In the genomic region with DNA sequence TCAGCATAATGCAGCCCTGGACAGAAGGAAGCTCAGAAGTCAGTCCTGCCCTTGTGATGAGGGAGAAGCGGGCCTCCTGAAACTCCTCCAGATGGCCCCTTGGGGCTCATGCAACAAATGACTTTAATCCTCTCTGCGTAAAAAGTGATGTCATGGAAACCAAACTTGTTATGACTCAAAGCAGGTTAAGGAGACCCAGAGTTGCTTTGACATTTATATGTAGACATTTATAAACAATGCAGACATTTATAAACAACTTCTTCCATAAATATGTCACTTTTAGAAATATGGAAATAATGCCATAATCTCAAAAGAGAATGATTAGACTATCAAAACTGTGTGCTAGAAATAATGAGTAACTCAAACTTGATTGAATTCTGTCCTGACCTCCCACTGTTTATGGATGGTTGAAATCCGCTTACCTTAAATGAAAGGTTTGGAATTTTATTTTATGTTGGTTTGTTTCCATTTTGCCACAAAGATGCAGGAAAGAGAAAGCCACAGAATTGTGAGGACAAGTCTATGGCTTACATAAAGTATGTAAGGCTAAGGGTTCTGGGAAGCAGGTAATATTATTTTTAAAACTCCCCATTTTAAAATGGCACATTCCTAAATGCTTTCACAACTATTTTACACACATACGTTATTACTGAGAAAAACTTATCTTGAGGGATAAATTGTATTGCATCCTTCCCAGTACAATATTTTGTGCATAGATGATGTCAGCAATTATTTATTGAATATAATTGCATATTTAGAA, we compare ENCODE assay signal across 15 cellular contexts.
DNase-seq lines count a peak whose midpoint lies in the region; ATAC-seq and TF ChIP-seq lines count a peak whose summit lies in the region.
"Had no signal": no experiment of that assay in that cellular context is flagged by ENCODE, and none has a peak within 500 bp of the region (broad histone marks: within the 10 kb centered on the region; RNA-seq: fewer than 3 reads in every experiment).

No MANE protein-coding gene starts in this region.

- H2AFZ ChIP-seq in smooth muscle cell (ENCODE audit: low read depth) = no peak overlapping the region

- 25% methylated on average over 4 of the region's 4 CpGs for WGBS in smooth muscle cell (ENCODE audit: low lambda C conversion rate)
- WGBS in stomach, 5 donors = 38 to 67% (median 59%) methylated on average over 4 of the region's 4 CpGs

- DNase-seq in NCI-H524 treated with DMSO at 0.1 percent for 48 hours (lab: John Stamatoyannopoulos, UW) (peak; percentile 50), fibroblast of peridontal ligament (ENCODE audit: extremely low read depth) (peak; percentile 61), smooth muscle cell (lab: John Stamatoyannopoulos, UW; ENCODE audit: unreplicated experiment) (no peak), stomach (no peak), brain microvascular endothelial cell (no peak)
- DNase-seq in stimulated activated naive CD8-positive, alpha-beta T cell treated with anti-CD3 and anti-CD28 coated beads, Interleukin-15, amount 100 ng/mL, for 72 hours = no peak
- DNase-seq: activated CD4-positive, alpha-beta T cell treated with anti-CD3 and anti-CD28 coated beads, Interleukin-2, amount 50 U/mL, for 48 hours; activated gamma-delta T cell; central memory CD4-positive, alpha-beta T cell; erythroblast; NCI-H2029 treated with DMSO at 0.1 percent for 48 hours had no signal

- intact Hi-C loops in stomach (cut with DNase I; ENCODE audit: low total_unique reads) = no loop called here

- in situ Hi-C loops in brain microvascular endothelial cell (cut with HindIII; ENCODE audit: low pct_ligation_motif_present, low sequenced_read_pairs) = no loop called here

- no peaks in the 10 kb centered on the region for H3K79me2 ChIP-seq in smooth muscle cell (ENCODE audit: low read depth)

- H3F3A ChIP-seq in smooth muscle cell (ENCODE audit: low read depth) = peaks cover 4% of the 10 kb centered on the region

- H3K4me3 ChIP-seq in smooth muscle cell (no peak overlapping the region), stomach (no peak overlapping the region), brain microvascular endothelial cell (ENCODE audit: low read depth, low read length) (no peak overlapping the region)
- H3K4me3 ChIP-seq: K562 had no signal

- H3K4me2 ChIP-seq in smooth muscle cell = peak overlapping the region; percentile 40

- H3K36me3 ChIP-seq in smooth muscle cell (ENCODE audit: low read depth) (no peaks in the 10 kb centered on the region), stomach (no peaks in the 10 kb centered on the region), brain microvascular endothelial cell (replicated peaks) (no peaks in the 10 kb centered on the region)

- H3K9me3 Mint-ChIP-seq in stimulated activated naive CD8-positive, alpha-beta T cell treated with anti-CD3 and anti-CD28 coated beads, Interleukin-15, amount 100 ng/mL, for 72 hours = no peaks in the 10 kb centered on the region
- H3K9me3 Mint-ChIP-seq: stimulated activated naive CD8-positive, alpha-beta T cell treated with anti-CD3 and anti-CD28 coated beads, Interleukin-15, Interleukin-2, amounts not matched to agents 100 ng/mL and 50 ng/mL, for 24 hours had no signal

- peak; percentile 67 for ATAC-seq in HG02885 (IDR thresholded peaks at IDR 0.05; ENCODE audit: poor library complexity, unreplicated experiment)
- no peak for ATAC-seq in stimulated activated naive CD8-positive, alpha-beta T cell treated with anti-CD3 and anti-CD28 coated beads, Interleukin-15, amount 100 ng/mL, for 72 hours
- ATAC-seq: K562 had no signal

- H4K20me1 ChIP-seq in smooth muscle cell (ENCODE audit: low read depth) = no peaks in the 10 kb centered on the region

- peak overlapping the region; percentile 73 for H3K9ac ChIP-seq in smooth muscle cell (ENCODE audit: low read depth)

- no peak for TF ChIP-seq POLR2A in stomach (IDR thresholded peaks at IDR 0.05)

- no peak overlapping the region for H3K27ac Mint-ChIP-seq in stimulated activated naive CD8-positive, alpha-beta T cell treated with anti-CD3 and anti-CD28 coated beads, Interleukin-15, amount 100 ng/mL, for 72 hours
- H3K27ac Mint-ChIP-seq: stimulated activated naive CD8-positive, alpha-beta T cell treated with anti-CD3 and anti-CD28 coated beads, Interleukin-15, Interleukin-2, amounts not matched to agents 100 ng/mL and 50 ng/mL, for 24 hours had no signal

- peaks cover 7% of the 10 kb centered on the region for H3K4me1 ChIP-seq in smooth muscle cell (ENCODE audit: low read depth)
- peaks cover 0 to 6% (median 2%) of the 10 kb centered on the region in 4 donors for H3K4me1 ChIP-seq in stomach

- H3K27me3 Mint-ChIP-seq in stimulated activated naive CD8-positive, alpha-beta T cell treated with anti-CD3 and anti-CD28 coated beads, Interleukin-15, amount 100 ng/mL, for 72 hours = peaks cover 24% of the 10 kb centered on the region

- no peak for TF ChIP-seq EP300 in stomach (IDR thresholded peaks at IDR 0.05)

- H3K27ac ChIP-seq in smooth muscle cell (ENCODE audit: low read depth) = peak overlapping the region; percentile 91
- no peak overlapping the region for H3K27ac ChIP-seq in stomach
- H3K27ac ChIP-seq in brain microvascular endothelial cell = no peak overlapping the region

- H3K4me1 Mint-ChIP-seq in stimulated activated naive CD8-positive, alpha-beta T cell treated with anti-CD3 and anti-CD28 coated beads, Interleukin-15, amount 100 ng/mL, for 72 hours = peaks cover 6% of the 10 kb centered on the region

- no peak overlapping the region for H3K4me3 Mint-ChIP-seq in stimulated activated naive CD8-positive, alpha-beta T cell treated with anti-CD3 and anti-CD28 coated beads, Interleukin-15, amount 100 ng/mL, for 72 hours
- H3K4me3 Mint-ChIP-seq: CD14-positive monocyte; stimulated activated naive CD8-positive, alpha-beta T cell treated with anti-CD3 and anti-CD28 coated beads, Interleukin-15, Interleukin-2, amounts not matched to agents 100 ng/mL and 50 ng/mL, for 24 hours had no signal

- H3K9me3 ChIP-seq in smooth muscle cell (replicated peaks; ENCODE audit: low read depth) (no peaks in the 10 kb centered on the region), stomach (no peaks in the 10 kb centered on the region)

- TF ChIP-seq CTCF in smooth muscle cell (IDR thresholded peaks at IDR 0.05; ENCODE audit: borderline replicate concordance, insufficient read depth, poor library complexity, severe bottlenecking) (no peak), stomach (IDR thresholded peaks at IDR 0.05) (no peak), brain microvascular endothelial cell (IDR thresholded peaks at IDR 0.05; ENCODE audit: low read depth, low read length, missing control alignments) (no peak)

- no peaks in the 10 kb centered on the region for H3K27me3 ChIP-seq in smooth muscle cell (ENCODE audit: low read depth)
- H3K27me3 ChIP-seq in stomach = no peaks in the 10 kb centered on the region
- no peaks in the 10 kb centered on the region for H3K27me3 ChIP-seq in brain microvascular endothelial cell (replicated peaks)

Comparison
In these comparisons a context has a peak if more than half of its experiments do, and no peak if none do; other contexts are left out.
1. DNase-seq: peak in NCI-H524 treated with DMSO at 0.1 percent for 48 hours (single experiment) and fibroblast of peridontal ligament (single experiment); none in smooth muscle cell (single experiment), stomach (single experiment), stimulated activated naive CD8-positive, alpha-beta T cell treated with anti-CD3 and anti-CD28 coated beads, Interleukin-15, amount 100 ng/mL, for 72 hours (0 of 2) and brain microvascular endothelial cell (single experiment).